ENCODE assay signal across 14 cellular contexts in genomic region chr1:229148743-229149142, GRCh38.
A peak's percentile ranks its signal among the peaks of the same experiment; 100 is the strongest.
DNase-seq lines count a peak whose midpoint lies in the region; ATAC-seq, FAIRE-seq and TF ChIP-seq lines count a peak whose summit lies in the region.
"Had no signal": no experiment of that assay in that cellular context is flagged by ENCODE, and none has a peak within 500 bp of the region (broad histone marks: within the 10 kb centered on the region; RNA-seq: fewer than 3 reads in every experiment).

No MANE protein-coding gene starts in this region.

- H3K36me3 Mint-ChIP-seq in natural killer cell treated with Interleukin-12 subunit alpha and Interleukin-12 subunit beta and Interleukin-15 and Interleukin-18, amount 100 ng/mL, for 72 hours = no peaks in the 10 kb centered on the region

- no peaks in the 10 kb centered on the region for H3K9me3 Mint-ChIP-seq in natural killer cell treated with Interleukin-12 subunit alpha and Interleukin-12 subunit beta and Interleukin-15 and Interleukin-18, amount 100 ng/mL, for 72 hours

- H3K4me1 Mint-ChIP-seq in natural killer cell treated with Interleukin-12 subunit alpha and Interleukin-12 subunit beta and Interleukin-15 and Interleukin-18, amount 100 ng/mL, for 72 hours (ENCODE audit: low read depth in 2 of 2) = peaks cover 0 to 8% of the 10 kb centered on the region in 2 donors

- no peak for FAIRE-seq in A549 (lab: Jason Lieb, UNC)
- FAIRE-seq: A204.1, GM12891 had no signal

- POLR2A ChIA-PET in A549 (lab: Yijun Ruan, JAX) = no interaction called here

- H3K27ac Mint-ChIP-seq in natural killer cell treated with Interleukin-12 subunit alpha and Interleukin-12 subunit beta and Interleukin-15 and Interleukin-18, amount 100 ng/mL, for 72 hours = no peak overlapping the region

- 21% methylated on average over 7 of the region's 7 CpGs for WGBS in A549 (ENCODE audit: missing lambda C conversion rate)
- WGBS in body of pancreas, 2 donors = 32 to 44% methylated on average over 7 of the region's 7 CpGs

- DNase-seq in A549 (ENCODE audit: low read depth in 1 of 2, low spot score in 1 of 2) (no peak), body of pancreas (no peak), ecto neural progenitor cell (ENCODE audit: low spot score) (no peak), DMS53 (lab: John Stamatoyannopoulos, UW) (no peak), left colon (no peak)
- DNase-seq in natural killer cell treated with Interleukin-12 subunit alpha and Interleukin-12 subunit beta and Interleukin-15 and Interleukin-18, amount 100 ng/mL, for 72 hours (ENCODE audit: low spot score) = no peak
- DNase-seq: HCEC 1CT, MM.1S, PC-9 had no signal

- no peak for TF ChIP-seq RAD21 in A549 (conservative IDR thresholded peaks at IDR 0.05 in 1 of 2, IDR thresholded peaks at IDR 0.05 in 1 of 2)

- H3K27ac ChIP-seq in A549 (no peak overlapping the region), KOPT-K1 (ENCODE audit: low read depth, low read length, poor library complexity, severe bottlenecking) (peak overlapping the region; percentile 52), body of pancreas (peak overlapping the region; percentile 4 to 63 (median 54))
- H3K27ac ChIP-seq: KMS-11, PC-9 had no signal

- H3K4me1 ChIP-seq in A549 (no peaks in the 10 kb centered on the region), body of pancreas (peaks cover 14% of the 10 kb centered on the region)

- no peaks in the 10 kb centered on the region for H3K36me3 ChIP-seq in KOPT-K1 (ENCODE audit: insufficient read depth, low read length)
- no peaks in the 10 kb centered on the region for H3K36me3 ChIP-seq in body of pancreas (replicated peaks in 1 of 2; ENCODE audit: insufficient read depth in 1 of 2, low read depth in 2 of 2)

- H3K4me3 ChIP-seq in A549 (no peak overlapping the region), body of pancreas (no peak overlapping the region)
- H3K4me3 ChIP-seq: PC-9 had no signal

- TF ChIP-seq CTCF in A549 (IDR thresholded peaks at IDR 0.05) = no peak
- TF ChIP-seq CTCF in body of pancreas (IDR thresholded peaks at IDR 0.05) = no peak

- no peak for TF ChIP-seq EP300 in A549 (IDR thresholded peaks at IDR 0.05)

- no peak overlapping the region for H3K4me2 ChIP-seq in A549
- H3K4me2 ChIP-seq: KMS-11, PC-9 had no signal

- intact Hi-C loops in body of pancreas (cut with DNase I) = loop anchor here (10.0 kb wide), 1 partner anchor 414 kb away; the partner anchor contains the start of gene RHOU
- intact Hi-C loops in left colon (cut with DNase I, micrococcal nuclease) = no loop called here

- H3K9me3 ChIP-seq in A549 (no peaks in the 10 kb centered on the region), KOPT-K1 (ENCODE audit: insufficient read depth, low read length, poor library complexity, severe bottlenecking) (peaks cover 4% of the 10 kb centered on the region), body of pancreas (no peaks in the 10 kb centered on the region)

- no peaks in the 10 kb centered on the region for H3K27me3 ChIP-seq in body of pancreas

- CTCF ChIA-PET in A549 (lab: Yijun Ruan, JAX) = interaction anchor here (1.3 kb wide), 1 partner anchor 9 kb away, joined by 3 read pairs; no protein-coding TSS in a partner anchor

- no peak for TF ChIP-seq POLR2A in A549 (IDR thresholded peaks at IDR 0.05; ENCODE audit: low read length)
- TF ChIP-seq POLR2A in body of pancreas (IDR thresholded peaks at IDR 0.05) = no peak

- H3K27me3 Mint-ChIP-seq in natural killer cell treated with Interleukin-12 subunit alpha and Interleukin-12 subunit beta and Interleukin-15 and Interleukin-18, amount 100 ng/mL, for 72 hours = peaks cover 21 to 27% of the 10 kb centered on the region in 2 donors

- ATAC-seq in A549 (peak; percentile 19 to 36; a peak in 3 of 6 replicates), body of pancreas (no peak), left colon (no peak), GM18519 (IDR thresholded peaks at IDR 0.05; ENCODE audit: low FRiP score, unreplicated experiment) (no peak)
- ATAC-seq in natural killer cell treated with Interleukin-12 subunit alpha and Interleukin-12 subunit beta and Interleukin-15 and Interleukin-18, amount 100 ng/mL, for 72 hours = peak; percentile 3 to 30

- H3K4me3 Mint-ChIP-seq in natural killer cell treated with Interleukin-12 subunit alpha and Interleukin-12 subunit beta and Interleukin-15 and Interleukin-18, amount 100 ng/mL, for 72 hours = no peak overlapping the region

TF ChIP-seq in A549, 52 proteins besides CTCF, POLR2A, EP300 and RAD21:
- no peak for TF ChIP-seq JUN (IDR thresholded peaks at IDR 0.05)
- no peak for TF ChIP-seq SREBF2 (IDR thresholded peaks at IDR 0.05)
- no peak for TF ChIP-seq BHLHE40 (IDR thresholded peaks at IDR 0.05; ENCODE audit: low read depth, low read length)
- no peak for TF ChIP-seq POLR2AphosphoS2 (conservative IDR thresholded peaks at IDR 0.05; ENCODE audit: low read length)
- TF ChIP-seq NR3C1 (IDR thresholded peaks at IDR 0.05) = no peak
- no peak for TF ChIP-seq REST (IDR thresholded peaks at IDR 0.05)
- no peak for TF ChIP-seq KDM1A (IDR thresholded peaks at IDR 0.05; ENCODE audit: low read depth)
- TF ChIP-seq MAX (IDR thresholded peaks at IDR 0.05) = no peak

Comparison
In these comparisons a context has a peak if more than half of its experiments do, and no peak if none do; other contexts are left out.
1. ATAC-seq: peak in A549 (2 of 2) and natural killer cell treated with Interleukin-12 subunit alpha and Interleukin-12 subunit beta and Interleukin-15 and Interleukin-18, amount 100 ng/mL, for 72 hours (2 of 2); none in body of pancreas (single experiment), left colon (single experiment) and GM18519 (single experiment).
2. H3K27ac ChIP-seq: peak in KOPT-K1 (single experiment) and body of pancreas (4 of 4); none in A549 (0 of 2).